In the genomic region with DNA sequence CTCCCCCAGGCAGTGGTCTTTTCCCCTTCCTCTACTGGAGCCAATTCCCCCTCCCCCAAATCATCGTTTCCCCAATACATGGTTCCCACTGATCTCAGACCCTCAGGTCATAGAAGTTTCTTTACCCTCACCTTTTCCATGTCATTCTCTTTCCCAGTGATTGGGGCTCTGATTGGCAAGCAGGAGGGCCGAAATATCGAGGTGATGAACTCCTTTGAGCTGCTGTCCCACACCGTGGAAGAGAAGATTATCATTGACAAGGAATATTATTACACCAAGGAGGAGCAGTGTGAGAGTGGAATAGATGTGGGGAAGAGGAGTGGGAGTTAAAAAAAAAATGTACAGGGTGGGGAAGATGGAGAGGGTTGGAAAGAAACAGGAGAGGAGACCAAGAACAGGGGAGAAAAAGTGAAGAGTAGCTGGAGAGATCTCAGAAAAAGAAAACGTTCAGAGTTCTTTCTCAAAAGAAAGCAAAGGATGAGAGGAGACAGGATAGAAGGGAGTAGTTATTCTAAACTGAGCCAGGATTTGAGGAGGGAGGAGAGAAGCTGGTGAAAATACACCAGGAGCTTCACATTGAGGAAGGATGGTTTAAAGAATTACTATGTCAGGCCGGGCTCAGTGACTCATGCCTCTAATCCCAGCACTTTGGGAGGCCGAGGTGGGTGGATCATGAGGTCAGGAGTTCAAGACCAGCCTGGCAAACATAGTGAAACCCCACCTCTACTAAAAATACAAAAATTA, we compare ENCODE assay signal across 8 cellular contexts. TPM values are rescaled to one million over a fixed set of nuclear protein-coding genes. Genes with fewer than 3 reads are reported as not detected.
DNase-seq lines count a peak whose midpoint lies in the region; ATAC-seq and TF ChIP-seq lines count a peak whose summit lies in the region.

No MANE protein-coding gene starts in this region.

- TF ChIP-seq POLR2A in body of pancreas (IDR thresholded peaks at IDR 0.05) = no peak

- H3K9ac ChIP-seq in HUES48 (ENCODE audit: low read depth, low read length) = peak overlapping the region; percentile 91

- H3K4me3 ChIP-seq in HUES48 (ENCODE audit: low read depth, low read length) (peak overlapping the region; percentile 95), body of pancreas (peak overlapping the region; percentile 76 to 93), mesodermal cell (ENCODE audit: extremely low read depth, insufficient read depth, low read length, poor library complexity, severe bottlenecking) (peak overlapping the region; percentile 71)

- TF ChIP-seq CTCF in 22Rv1 (IDR thresholded peaks at IDR 0.05) (no peak), body of pancreas (IDR thresholded peaks at IDR 0.05) (no peak)

- DNase-seq in body of pancreas (no peak), DMS114 treated with DMSO at 0.1 percent for 48 hours (lab: John Stamatoyannopoulos, UW; ENCODE audit: unreplicated experiment) (no peak), foreskin melanocyte (no peak)

- ATAC-seq in body of pancreas = no peak
- no peak for ATAC-seq in HG03378 (IDR thresholded peaks at IDR 0.05; ENCODE audit: unreplicated experiment)
- ATAC-seq in HG03095 (IDR thresholded peaks at IDR 0.05; ENCODE audit: unreplicated experiment) = no peak

- H3K27ac ChIP-seq in 22Rv1 (peak overlapping the region; percentile 82), HUES48 (ENCODE audit: low read depth, low read length) (peak overlapping the region; percentile 91), body of pancreas (peak overlapping the region in 3 of 4 donors; percentile 69 to 90 (median 81)), mesodermal cell (ENCODE audit: low read depth, low read length, severe bottlenecking) (peak overlapping the region; percentile 98)

- WGBS in body of pancreas, 2 donors = 25 to 33% methylated on average over 7 of the region's 7 CpGs
- WGBS in mesodermal cell (ENCODE audit: insufficient coverage in 2 of 2), 2 experiments = 44 to 48% methylated on average over 5 to 6 of the region's 7 CpGs

- H3K9me3 ChIP-seq in HUES48 (ENCODE audit: control insufficient read depth, insufficient read depth, low read length) (no peaks in the 10 kb centered on the region), body of pancreas (no peaks in the 10 kb centered on the region), mesodermal cell (ENCODE audit: control insufficient read depth, low read length) (no peaks in the 10 kb centered on the region)

- intact Hi-C loops in body of pancreas (cut with DNase I) = no loop called here

- H3K36me3 ChIP-seq in HUES48 (ENCODE audit: control insufficient read depth, insufficient read depth, low read length) = peaks cover 45% of the 10 kb centered on the region
- H3K36me3 ChIP-seq in body of pancreas (replicated peaks in 1 of 2; ENCODE audit: insufficient read depth in 1 of 2, low read depth in 2 of 2) = peaks cover 5 to 11% of the 10 kb centered on the region in 2 donors
- peaks cover 49% of the 10 kb centered on the region for H3K36me3 ChIP-seq in mesodermal cell (ENCODE audit: control insufficient read depth, insufficient read depth, low read length)

- peaks cover 7% of the 10 kb centered on the region; the same call in 1 of the 2 replicates for H3K4me1 ChIP-seq in HUES48 (ENCODE audit: control insufficient read depth, insufficient read depth, low read length)
- H3K4me1 ChIP-seq in body of pancreas = peaks cover 21% of the 10 kb centered on the region
- peaks cover 41% of the 10 kb centered on the region for H3K4me1 ChIP-seq in mesodermal cell (ENCODE audit: control insufficient read depth, insufficient read depth, low read length, poor library complexity, severe bottlenecking)

- H3K27me3 ChIP-seq in HUES48 (ENCODE audit: control insufficient read depth, insufficient read depth, low read length) (no peaks in the 10 kb centered on the region), body of pancreas (no peaks in the 10 kb centered on the region)

RNA-seq across cellular contexts. Expression of a gene that starts 0.9 kb away (rescaled TPM):
- total RNA-seq in body of pancreas = 10 to 100 TPM; 15.8 to 16.1 TPM
- 129 TPM for polyA plus RNA-seq in mesodermal cell (2013, experiment 1 of 2)
- 110 TPM for polyA plus RNA-seq in mesodermal cell (2013, experiment 2 of 2)

RNA-seq across cellular contexts. Expression of a gene that starts 8.1 kb away (rescaled TPM):
- 10 to 100 TPM; 16.9 to 46.5 TPM for total RNA-seq in body of pancreas
- polyA plus RNA-seq in mesodermal cell (2013, experiment 1 of 2) = 34.3 TPM
- 35.8 TPM for polyA plus RNA-seq in mesodermal cell (2013, experiment 2 of 2)

RNA-seq across cellular contexts. Expression of a gene that starts 11.6 kb away (rescaled TPM):
- total RNA-seq in body of pancreas = 10 to 100 TPM; 32.6 to 34.5 TPM
- polyA plus RNA-seq in mesodermal cell (2013, experiment 1 of 2) = 165 TPM
- 151 TPM for polyA plus RNA-seq in mesodermal cell (2013, experiment 2 of 2)

RNA-seq across cellular contexts. Expression of a gene that starts 11.8 kb away (rescaled TPM):
- total RNA-seq in body of pancreas = 10 to 100 TPM in 1 of 2 donors, 1 to 10 TPM in 1; 6.0 to 11.2 TPM
- 18.9 TPM for polyA plus RNA-seq in mesodermal cell (2013, experiment 1 of 2)
- polyA plus RNA-seq in mesodermal cell (2013, experiment 2 of 2) = 14.3 TPM

RNA-seq across cellular contexts. Expression of a gene that starts 29.5 kb away (rescaled TPM):
- total RNA-seq in body of pancreas = 10 to 100 TPM; 30.4 to 51.7 TPM
- 91.7 TPM for polyA plus RNA-seq in mesodermal cell (2013, experiment 1 of 2)
- polyA plus RNA-seq in mesodermal cell (2013, experiment 2 of 2) = 72.9 TPM
